In genomic region chr9:71793386-71794105, GRCh38 we compare ENCODE assay signal across 8 cellular contexts. TPM values are rescaled to one million over a fixed set of nuclear protein-coding genes. Genes with fewer than 3 reads are reported as not detected.
DNase-seq lines count a peak whose midpoint lies in the region; ATAC-seq, FAIRE-seq and TF ChIP-seq lines count a peak whose summit lies in the region.

No MANE protein-coding gene starts in this region.

- H3K27me3 ChIP-seq in bronchial epithelial cell (ENCODE audit: control insufficient read depth, insufficient read depth, low read length) (no peaks in the 10 kb centered on the region), neural progenitor cell (no peaks in the 10 kb centered on the region)

- H3K4me2 ChIP-seq in neural progenitor cell: no peak overlapping the region

- no peak overlapping the region for H3K4me3 Mint-ChIP-seq in neural progenitor cell

- no peak overlapping the region for H3K9ac ChIP-seq in neural progenitor cell

- no peaks in the 10 kb centered on the region for H4K20me1 ChIP-seq in neural progenitor cell (ENCODE audit: low read depth)

- no peaks in the 10 kb centered on the region for H3K79me2 ChIP-seq in neural progenitor cell (ENCODE audit: low read depth)

- peaks cover 2% of the 10 kb centered on the region for H3K27me3 Mint-ChIP-seq in neural progenitor cell (ENCODE audit: insufficient read depth, low read depth)

- H3K9me3 ChIP-seq in neural progenitor cell (ENCODE audit: low read depth): no peaks in the 10 kb centered on the region

- peaks cover 11% of the 10 kb centered on the region for H3K4me1 Mint-ChIP-seq in neural progenitor cell

- no peak for TF ChIP-seq CTCF in bronchial epithelial cell (IDR thresholded peaks at IDR 0.05; ENCODE audit: insufficient read depth, low read length, severe bottlenecking)
- no peak for TF ChIP-seq CTCF in neural progenitor cell (IDR thresholded peaks at IDR 0.05)

- peak; percentile 52 for DNase-seq in bronchial epithelial cell (ENCODE audit: low read depth)
- peak; percentile 82 for DNase-seq in neural progenitor cell (ENCODE audit: low spot score)
- DNase-seq in NCI-H2196 (lab: John Stamatoyannopoulos, UW; ENCODE audit: unreplicated experiment): no peak
- DNase-seq in 8988T: no peak

- no peak overlapping the region for H2AFZ ChIP-seq in neural progenitor cell (replicated peaks)

- ATAC-seq in GM19023 (IDR thresholded peaks at IDR 0.05; ENCODE audit: unreplicated experiment) (peak; percentile 29), HG03175 (IDR thresholded peaks at IDR 0.05; ENCODE audit: unreplicated experiment) (peak; percentile 32), GM18868 (IDR thresholded peaks at IDR 0.05; ENCODE audit: unreplicated experiment) (no peak), GM18519 (IDR thresholded peaks at IDR 0.05; ENCODE audit: low FRiP score, unreplicated experiment) (no peak)

- H3K36me3 Mint-ChIP-seq in neural progenitor cell: no peaks in the 10 kb centered on the region

- no peak for FAIRE-seq in bronchial epithelial cell (lab: Jason Lieb, UNC)

- no peaks in the 10 kb centered on the region for H3F3A ChIP-seq in neural progenitor cell (ENCODE audit: low read depth)

- peaks cover 4% of the 10 kb centered on the region for H3K9me3 Mint-ChIP-seq in neural progenitor cell

- no peaks in the 10 kb centered on the region for H3K4me1 ChIP-seq in neural progenitor cell

- peak overlapping the region; percentile 62 for H3K27ac Mint-ChIP-seq in neural progenitor cell

- H3K36me3 ChIP-seq in bronchial epithelial cell (ENCODE audit: control insufficient read depth, insufficient read depth, low read length) (no peaks in the 10 kb centered on the region), neural progenitor cell (no peaks in the 10 kb centered on the region)

- H3K4me3 ChIP-seq in bronchial epithelial cell (ENCODE audit: low read depth, low read length) (no peak overlapping the region), neural progenitor cell (no peak overlapping the region)

- H3K27ac ChIP-seq in neural progenitor cell: peak overlapping the region; percentile 75

RNA-seq across cellular contexts. Expression of gene CEMIP2, which starts 25.2 kb away (rescaled TPM):
- 37.6 and 58.8 TPM in 2 replicates for total RNA-seq in bronchial epithelial cell
- 185 and 218 TPM in 2 replicates for total RNA-seq in neural progenitor cell (ENCODE audit: low replicate concordance)

Comparison
In these comparisons a context has a peak if more than half of its experiments do, and no peak if none do; other contexts are left out.
1. ATAC-seq: peak in GM19023 (single experiment) and HG03175 (single experiment); none in GM18868 (single experiment) and GM18519 (single experiment).
2. DNase-seq: peak in bronchial epithelial cell (single experiment) and neural progenitor cell (single experiment); none in NCI-H2196 (single experiment) and 8988T (single experiment).